2 cellular contexts compared by ENCODE assay signal in genomic region chr6:74451953-74452352, GRCh38.
TF ChIP-seq lines count a peak whose summit lies in the region.

No MANE protein-coding gene starts in this region.

TF ChIP-seq in IMR-90, 13 proteins besides CTCF, POLR2A, EP300 and RAD21:
- TF ChIP-seq BHLHE40 (IDR thresholded peaks at IDR 0.05; ENCODE audit: low read depth, low read length): no peak
- no peak for TF ChIP-seq RCOR1 (IDR thresholded peaks at IDR 0.05; ENCODE audit: insufficient replicate concordance, low read length)
- no peak for TF ChIP-seq MAFK (IDR thresholded peaks at IDR 0.05; ENCODE audit: low read depth, low read length)
- TF ChIP-seq, protein P1, sequence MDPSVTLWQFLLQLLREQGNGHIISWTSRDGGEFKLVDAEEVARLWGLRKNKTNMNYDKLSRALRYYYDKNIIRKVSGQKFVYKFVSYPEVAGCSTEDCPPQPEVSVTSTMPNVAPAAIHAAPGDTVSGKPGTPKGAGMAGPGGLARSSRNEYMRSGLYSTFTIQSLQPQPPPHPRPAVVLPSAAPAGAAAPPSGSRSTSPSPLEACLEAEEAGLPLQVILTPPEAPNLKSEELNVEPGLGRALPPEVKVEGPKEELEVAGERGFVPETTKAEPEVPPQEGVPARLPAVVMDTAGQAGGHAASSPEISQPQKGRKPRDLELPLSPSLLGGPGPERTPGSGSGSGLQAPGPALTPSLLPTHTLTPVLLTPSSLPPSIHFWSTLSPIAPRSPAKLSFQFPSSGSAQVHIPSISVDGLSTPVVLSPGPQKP (IDR thresholded peaks at IDR 0.05; ENCODE audit: borderline replicate concordance, low read depth, low read length): no peak

TF ChIP-seq in GM12878, 131 proteins besides CTCF, POLR2A, EP300 and RAD21:
- no peak for TF ChIP-seq CUX1 (IDR thresholded peaks at IDR 0.05; ENCODE audit: insufficient replicate concordance, low read depth, low read length)
- no peak for TF ChIP-seq MTA3 (IDR thresholded peaks at IDR 0.05; ENCODE audit: borderline replicate concordance, low read length)
- no peak for TF ChIP-seq CBFB (IDR thresholded peaks at IDR 0.05; ENCODE audit: low read depth)
- no peak for TF ChIP-seq TCF12 (IDR thresholded peaks at IDR 0.05; ENCODE audit: low read depth, low read length)
